Comparison of ENCODE assay signal across 8 cellular contexts in genomic region chr15:68818088-68818670, GRCh38. TPM values are rescaled to one million over a fixed set of nuclear protein-coding genes. Genes with fewer than 3 reads are reported as not detected.
A peak's percentile ranks its signal among the peaks of the same experiment; 100 is the strongest.
DNase-seq lines count a peak whose midpoint lies in the region; ATAC-seq and TF ChIP-seq lines count a peak whose summit lies in the region.

No MANE protein-coding gene starts in this region.

- H3K36me3 ChIP-seq in GM23248 (ENCODE audit: low read depth) (no peaks in the 10 kb centered on the region), ectodermal cell (ENCODE audit: control insufficient read depth, insufficient read depth, low read length) (no peaks in the 10 kb centered on the region), lung (ENCODE audit: control insufficient read depth in 2 of 2, insufficient read depth in 2 of 2, low read length in 2 of 2) (no peaks in the 10 kb centered on the region)

- intact Hi-C loops in activated CD4-positive, alpha-beta memory T cell treated with anti-CD3 and anti-CD28 coated beads for 36 hours (cut with micrococcal nuclease), result loop anchor here (5.0 kb wide), 2 partner anchors 541 to 634 kb away; partner anchors contain the start of genes FEM1B and RPLP1

- H3K27me3 Mint-ChIP-seq in activated CD4-positive, alpha-beta memory T cell treated with anti-CD3 and anti-CD28 coated beads for 36 hours, result no peaks in the 10 kb centered on the region

- H3K9ac ChIP-seq in GM23248, result peak overlapping the region; percentile 97

- CTCF ChIA-PET in activated CD4-positive, alpha-beta memory T cell treated with anti-CD3 and anti-CD28 coated beads for 36 hours (lab: Charles Lee), result interaction anchor here (0.7 to 2.3 kb wide), 3 partner anchors 10 to 34 kb away, joined by 3 to 9 read pairs (median 3); no protein-coding TSS in a partner anchor

- POLR2A ChIA-PET in activated CD4-positive, alpha-beta memory T cell treated with anti-CD3 and anti-CD28 coated beads for 36 hours (lab: Charles Lee), result interaction anchor here (0.6 to 4.7 kb wide), 4 partner anchors 10 to 36 kb away, joined by 3 to 36 read pairs (median 8); no protein-coding TSS in a partner anchor

- ATAC-seq in lung (ENCODE audit: insufficient read depth, low FRiP score) (peak; percentile 46), HG02852 (IDR thresholded peaks at IDR 0.05; ENCODE audit: unreplicated experiment) (no peak)

- peaks cover 45% of the 10 kb centered on the region for H3K4me1 Mint-ChIP-seq in activated CD4-positive, alpha-beta memory T cell treated with anti-CD3 and anti-CD28 coated beads for 36 hours (ENCODE audit: low read depth)

- peak overlapping the region; percentile 91 for H3K27ac ChIP-seq in GM23248
- peak overlapping the region; percentile 91 for H3K27ac ChIP-seq in ectodermal cell (ENCODE audit: insufficient read depth, low read depth, low read length, poor library complexity, severe bottlenecking)
- peak overlapping the region; percentile 97 to 98 for H3K27ac ChIP-seq in lung (ENCODE audit: low read depth in 1 of 2, low read length in 1 of 2)

- WGBS in GM23248 (ENCODE audit: low coverage in 1 of 2, low lambda C conversion rate in 2 of 2, missing lambda C conversion rate in 2 of 2), 2 experiments, result 1 to 2% methylated on average over 17 to 48 of the region's 59 CpGs
- WGBS in ectodermal cell, 2 experiments, result 0% methylated on average over 59 of the region's 59 CpGs
- 1% methylated on average over 54 to 59 of the region's 59 CpGs for WGBS in lung, 2 donors

- TF ChIP-seq CTCF in AG09309 (IDR thresholded peaks at IDR 0.05; ENCODE audit: control insufficient read depth, insufficient read depth, low read depth, low read length, missing control alignments) (no peak), lung (IDR thresholded peaks at IDR 0.05; ENCODE audit: control extremely low read depth, extremely low read depth) (no peak)

- peak overlapping the region; percentile 99 for H3K4me3 Mint-ChIP-seq in activated CD4-positive, alpha-beta memory T cell treated with anti-CD3 and anti-CD28 coated beads for 36 hours

- no peaks in the 10 kb centered on the region for H3K9me3 Mint-ChIP-seq in activated CD4-positive, alpha-beta memory T cell treated with anti-CD3 and anti-CD28 coated beads for 36 hours

- H3K9me2 ChIP-seq in GM23248 (ENCODE audit: insufficient read depth), result no peaks in the 10 kb centered on the region

- H3K79me2 ChIP-seq in GM23248 (ENCODE audit: insufficient read depth), result peaks cover 89% of the 10 kb centered on the region

- H3K36me3 Mint-ChIP-seq in activated CD4-positive, alpha-beta memory T cell treated with anti-CD3 and anti-CD28 coated beads for 36 hours, result peaks cover 30% of the 10 kb centered on the region

- peak overlapping the region; percentile 98 for H3K4me3 ChIP-seq in AG09309 (ENCODE audit: control insufficient read depth, low read depth, low read length)
- peak overlapping the region; percentile 89 for H3K4me3 ChIP-seq in GM23248
- peak overlapping the region; percentile 89 for H3K4me3 ChIP-seq in ectodermal cell (ENCODE audit: insufficient read depth, low read depth, low read length)
- peak overlapping the region; percentile 84 for H3K4me3 ChIP-seq in lung

- H3K9me3 ChIP-seq in GM23248 (ENCODE audit: low read depth), result no peaks in the 10 kb centered on the region
- no peaks in the 10 kb centered on the region for H3K9me3 ChIP-seq in ectodermal cell (ENCODE audit: control insufficient read depth, low read length)
- no peaks in the 10 kb centered on the region for H3K9me3 ChIP-seq in lung (ENCODE audit: control insufficient read depth in 2 of 2, insufficient read depth in 1 of 2, low read length in 1 of 2)

- H3K4me1 ChIP-seq in GM23248 (ENCODE audit: insufficient read depth) (peaks cover 30% of the 10 kb centered on the region), ectodermal cell (ENCODE audit: control insufficient read depth, insufficient read depth, low read length) (peaks cover 37% of the 10 kb centered on the region), lung (ENCODE audit: control insufficient read depth in 2 of 2, insufficient read depth in 2 of 2, low read length in 2 of 2) (peaks cover 10 to 20% of the 10 kb centered on the region in 2 donors)

- peak overlapping the region; percentile 91 for H3K4me2 ChIP-seq in GM23248 (ENCODE audit: unreplicated experiment)

- in situ Hi-C loops in GM23248 (cut with MboI), result no loop called here

- H4K20me1 ChIP-seq in GM23248 (ENCODE audit: insufficient read depth), result no peaks in the 10 kb centered on the region

- peaks cover 25% of the 10 kb centered on the region for H3F3A ChIP-seq in GM23248 (ENCODE audit: insufficient read depth)

- H2AFZ ChIP-seq in GM23248, result peak overlapping the region; percentile 81

- peak overlapping the region; percentile 99 for H3K27ac Mint-ChIP-seq in activated CD4-positive, alpha-beta memory T cell treated with anti-CD3 and anti-CD28 coated beads for 36 hours

- DNase-seq in AG09309 (ENCODE audit: low read depth) (no peak), GM23248 (peak; percentile 83), NCI-H524 (lab: John Stamatoyannopoulos, UW) (peak; percentile 78 to 80), lung (ENCODE audit: low spot score) (peak; percentile 64)
- peak; percentile 70 for DNase-seq in activated CD4-positive, alpha-beta memory T cell treated with anti-CD3 and anti-CD28 coated beads for 36 hours
- DNase-seq in stimulated activated CD4-positive, alpha-beta T cell treated with anti-CD3 and anti-CD28 coated beads, TNF-alpha, amount 100 ng/mL, for 48 hours (ENCODE audit: low read depth in 3 of 3), result peak; percentile 43 to 50 (median 48)

- no peaks in the 10 kb centered on the region for H3K27me3 ChIP-seq in GM23248 (replicated peaks; ENCODE audit: insufficient read depth)
- peaks cover 12% of the 10 kb centered on the region for H3K27me3 ChIP-seq in ectodermal cell (ENCODE audit: control insufficient read depth, insufficient read depth, low read length, poor library complexity, severe bottlenecking)
- H3K27me3 ChIP-seq in lung (ENCODE audit: control insufficient read depth, insufficient read depth), result no peaks in the 10 kb centered on the region

RNA-seq across cellular contexts. Expression of gene ANP32A, which starts 2.5 kb away (rescaled TPM):
- 40.1 and 40.3 TPM in 2 replicates for total RNA-seq in GM23248 (2014; rRNA removed; shearing (Covaris generic))
- 69.7 and 70.0 TPM in 2 replicates for polyA plus RNA-seq in GM23248 (2016; fragmentation: Nextera tagmentation; extraction: Ambion mirVana)
- 100 to 1,000 TPM; 190 to 204 TPM for total RNA-seq in activated CD4-positive, alpha-beta memory T cell treated with anti-CD3 and anti-CD28 coated beads for 36 hours
- 490 TPM for polyA plus RNA-seq in ectodermal cell (2013, experiment 1 of 4)
- polyA plus RNA-seq in ectodermal cell (2013, experiment 2 of 4), result 474 TPM
- 335 TPM for polyA plus RNA-seq in ectodermal cell (2013, experiment 3 of 4)
- 364 TPM for polyA plus RNA-seq in ectodermal cell (2013, experiment 4 of 4)
- 100 to 1,000 TPM; 105 to 197 TPM for total RNA-seq in lung
- 100 to 1,000 TPM; 109 to 117 TPM for polyA plus RNA-seq in lung
